28 cellular contexts compared by ENCODE assay signal in genomic region chr18:77047803-77048419, GRCh38.
DNase-seq lines count a peak whose midpoint lies in the region; ATAC-seq, FAIRE-seq and TF ChIP-seq lines count a peak whose summit lies in the region.
"Had no signal": no experiment of that assay in that cellular context is flagged by ENCODE, and none has a peak within 500 bp of the region (broad histone marks: within the 10 kb centered on the region; RNA-seq: fewer than 3 reads in every experiment).

No MANE protein-coding gene starts in this region.

- peak overlapping the region; percentile 11 for H3K27ac Mint-ChIP-seq in CD8-positive, alpha-beta T cell
- peak overlapping the region; percentile 3 for H3K27ac Mint-ChIP-seq in activated CD4-positive, alpha-beta memory T cell treated with anti-CD3 and anti-CD28 coated beads, Interleukin-2, amount 10 ng/mL, durations not matched to agents 7 days and 5 days
- H3K27ac Mint-ChIP-seq in immature natural killer cell (peak overlapping the region; percentile 24 to 78 (median 68)), WTC11 (no peak overlapping the region)
- H3K27ac Mint-ChIP-seq: dendritic cell treated with granulocyte-macrophage colony-stimulating factor and Interleukin-4, amounts not matched to agents 40 ng/mL and 50 ng/mL, for 4 days; type B pancreatic cell had no signal

- TF ChIP-seq POLR2A in A549 (IDR thresholded peaks at IDR 0.05; ENCODE audit: low read length): no peak

- ATAC-seq in A549 (no peak), WTC11 (no peak)
- no peak for ATAC-seq in CD8-positive, alpha-beta T cell
- ATAC-seq: body of pancreas, heart right ventricle, mucosa of descending colon, SK-N-SH treated with all-trans-retinoic acid at 6 μM for 48 hours had no signal

- no peaks in the 10 kb centered on the region for H3K27me3 ChIP-seq in CD8-positive, alpha-beta T cell (ENCODE audit: insufficient read depth, low read length)
- no peaks in the 10 kb centered on the region for H3K27me3 ChIP-seq in MG63
- H3K27me3 ChIP-seq: body of pancreas, heart right ventricle, stomach had no signal

- no peak for TF ChIP-seq EP300 in A549 (IDR thresholded peaks at IDR 0.05)

- H3K4me3 ChIP-seq in A549 (no peak overlapping the region), MG63 (no peak overlapping the region)
- H3K4me3 ChIP-seq in CD8-positive, alpha-beta T cell (ENCODE audit: low read depth, low read length): no peak overlapping the region
- H3K4me3 ChIP-seq: body of pancreas, GM23248, heart right ventricle, mucosa of descending colon, smooth muscle cell, stomach had no signal

- no peaks in the 10 kb centered on the region for H3K4me1 ChIP-seq in A549
- H3K4me1 ChIP-seq in CD8-positive, alpha-beta T cell (ENCODE audit: insufficient read depth, low read length): peaks cover 14% of the 10 kb centered on the region
- H3K4me1 ChIP-seq: body of pancreas had no signal

- H3K36me3 Mint-ChIP-seq in CD8-positive, alpha-beta T cell: peaks cover 56% of the 10 kb centered on the region
- peaks cover 60% of the 10 kb centered on the region for H3K36me3 Mint-ChIP-seq in activated CD4-positive, alpha-beta memory T cell treated with anti-CD3 and anti-CD28 coated beads, Interleukin-2, amount 10 ng/mL, durations not matched to agents 7 days and 5 days (ENCODE audit: low read depth)
- H3K36me3 Mint-ChIP-seq in immature natural killer cell (peaks cover 6 to 28% (median 13%) of the 10 kb centered on the region in 3 donors), WTC11 (no peaks in the 10 kb centered on the region)

- H3K4me3 Mint-ChIP-seq in CD8-positive, alpha-beta T cell: no peak overlapping the region
- no peak overlapping the region for H3K4me3 Mint-ChIP-seq in activated CD4-positive, alpha-beta memory T cell treated with anti-CD3 and anti-CD28 coated beads, Interleukin-2, amount 10 ng/mL, durations not matched to agents 7 days and 5 days
- H3K4me3 Mint-ChIP-seq in immature natural killer cell (no peak overlapping the region), WTC11 (no peak overlapping the region)
- H3K4me3 Mint-ChIP-seq: dendritic cell treated with granulocyte-macrophage colony-stimulating factor and Interleukin-4, amounts not matched to agents 40 ng/mL and 50 ng/mL, for 4 days; type B pancreatic cell had no signal

- no peaks in the 10 kb centered on the region for H3K27me3 Mint-ChIP-seq in CD8-positive, alpha-beta T cell (ENCODE audit: low read depth)
- H3K27me3 Mint-ChIP-seq in activated CD4-positive, alpha-beta memory T cell treated with anti-CD3 and anti-CD28 coated beads, Interleukin-2, amount 10 ng/mL, durations not matched to agents 7 days and 5 days: no peaks in the 10 kb centered on the region
- H3K27me3 Mint-ChIP-seq in immature natural killer cell (ENCODE audit: low read depth in 3 of 3): peaks cover 0 to 18% (median 12%) of the 10 kb centered on the region in 3 donors
- no peaks in the 10 kb centered on the region for H3K27me3 Mint-ChIP-seq in WTC11 (ENCODE audit: low read depth)
- H3K27me3 Mint-ChIP-seq: dendritic cell treated with granulocyte-macrophage colony-stimulating factor and Interleukin-4, amounts not matched to agents 40 ng/mL and 50 ng/mL, for 4 days; type B pancreatic cell had no signal

- DNase-seq in A549 (ENCODE audit: low read depth in 1 of 2, low spot score in 1 of 2) (no peak), immature natural killer cell (no peak), NCI-H1417 treated with DMSO at 0.1 percent for 48 hours (lab: John Stamatoyannopoulos, UW) (no peak), MG63 (no peak), WTC11 (ENCODE audit: low spot score) (no peak), OCI-M2 (lab: John Stamatoyannopoulos, UW; ENCODE audit: unreplicated experiment) (no peak)
- no peak for DNase-seq in CD8-positive, alpha-beta T cell
- no peak for DNase-seq in activated CD4-positive, alpha-beta memory T cell treated with anti-CD3 and anti-CD28 coated beads, Interleukin-2, amount 10 ng/mL, durations not matched to agents 7 days and 5 days
- DNase-seq: activated CD4-positive, alpha-beta T cell treated with anti-CD3 and anti-CD28 coated beads for 4 hours; activated naive CD4-positive, alpha-beta T cell treated with anti-CD3 and anti-CD28 coated beads, Interleukin-2, amount 50 U/mL, for 16 hours; body of pancreas; DMS79 treated with DMSO at 0.1 percent for 48 hours; GM23248; heart right ventricle; KBM-7; mucosa of descending colon; NCI-H1048; NCI-H2029; NCI-H446 treated with DMSO at 0.1 percent for 48 hours; NK-92 treated with Interleukin-12 subunit alpha and Interleukin-12 subunit beta, amount 100 ng/mL, for 24 hours; stimulated activated CD4-positive, alpha-beta T cell treated with anti-CD3 and anti-CD28 coated beads, Interleukin-2, amount 100 ng/mL, for 48 hours; stomach had no signal

- TF ChIP-seq CTCF in A549 (IDR thresholded peaks at IDR 0.05): no peak
- no peak for TF ChIP-seq CTCF in CD8-positive, alpha-beta T cell (IDR thresholded peaks at IDR 0.05)
- TF ChIP-seq CTCF in WTC11 (IDR thresholded peaks at IDR 0.05): no peak

- CTCF ChIA-PET in A549 (lab: Yijun Ruan, JAX) (interaction anchor here (0.8 to 1.1 kb wide), 2 partner anchors 9 to 13 kb away, joined by 3 read pairs; no protein-coding TSS in a partner anchor), WTC11 (lab: Charles Lee) (interaction anchor here (2.5 kb wide), 1 partner anchor 48 kb away, joined by 7 read pairs; no protein-coding TSS in a partner anchor)
- CTCF ChIA-PET in CD8-positive, alpha-beta T cell (lab: Charles Lee): interaction anchor here (1.3 to 2.6 kb wide), 3 partner anchors 47 to 164 kb away, joined by 3 to 10 read pairs (median 5); no protein-coding TSS in a partner anchor
- CTCF ChIA-PET in activated CD4-positive, alpha-beta memory T cell treated with anti-CD3 and anti-CD28 coated beads, Interleukin-2, amount 10 ng/mL, durations not matched to agents 7 days and 5 days (lab: Charles Lee): interaction anchor here (1.5 to 4.5 kb wide), 2 partner anchors 45 to 48 kb away, joined by 5 to 20 read pairs; no protein-coding TSS in a partner anchor

- no peaks in the 10 kb centered on the region for H3K9me3 Mint-ChIP-seq in CD8-positive, alpha-beta T cell
- no peaks in the 10 kb centered on the region for H3K9me3 Mint-ChIP-seq in activated CD4-positive, alpha-beta memory T cell treated with anti-CD3 and anti-CD28 coated beads, Interleukin-2, amount 10 ng/mL, durations not matched to agents 7 days and 5 days
- H3K9me3 Mint-ChIP-seq in immature natural killer cell (no peaks in the 10 kb centered on the region), WTC11 (no peaks in the 10 kb centered on the region)
- H3K9me3 Mint-ChIP-seq: dendritic cell treated with granulocyte-macrophage colony-stimulating factor and Interleukin-4, amounts not matched to agents 40 ng/mL and 50 ng/mL, for 4 days; type B pancreatic cell had no signal

- TF ChIP-seq RAD21 in A549 (conservative IDR thresholded peaks at IDR 0.05 in 1 of 2, IDR thresholded peaks at IDR 0.05 in 1 of 2): no peak

- H3K9me3 ChIP-seq in A549 (no peaks in the 10 kb centered on the region), MG63 (no peaks in the 10 kb centered on the region)
- H3K9me3 ChIP-seq in CD8-positive, alpha-beta T cell (ENCODE audit: low read length): no peaks in the 10 kb centered on the region
- H3K9me3 ChIP-seq: body of pancreas, heart right ventricle, mucosa of descending colon, stomach had no signal

- H3K4me2 ChIP-seq in A549: no peak overlapping the region
- H3K4me2 ChIP-seq: smooth muscle cell had no signal

- WGBS in A549 (ENCODE audit: missing lambda C conversion rate): 82% methylated on average over 8 of the region's 8 CpGs

- peaks cover 54% of the 10 kb centered on the region for H3K4me1 Mint-ChIP-seq in CD8-positive, alpha-beta T cell (ENCODE audit: low read depth)
- H3K4me1 Mint-ChIP-seq in activated CD4-positive, alpha-beta memory T cell treated with anti-CD3 and anti-CD28 coated beads, Interleukin-2, amount 10 ng/mL, durations not matched to agents 7 days and 5 days: peaks cover 31% of the 10 kb centered on the region
- H3K4me1 Mint-ChIP-seq in immature natural killer cell: peaks cover 72 to 82% of the 10 kb centered on the region in 2 donors
- H3K4me1 Mint-ChIP-seq in WTC11: peaks cover 11% of the 10 kb centered on the region

- no peak for FAIRE-seq in A549 (lab: Jason Lieb, UNC)
- FAIRE-seq: TTC549 had no signal

- H3K27ac ChIP-seq in A549: no peak overlapping the region
- H3K27ac ChIP-seq in CD8-positive, alpha-beta T cell (ENCODE audit: low read depth, low read length): no peak overlapping the region
- H3K27ac ChIP-seq: body of pancreas, GM23248, heart right ventricle, RWPE1, stomach had no signal

- intact Hi-C loops in CD8-positive, alpha-beta T cell (cut with DNase I, micrococcal nuclease): no loop called here

- POLR2A ChIA-PET in A549 (lab: Yijun Ruan, JAX) (no interaction called here), WTC11 (lab: Charles Lee) (no interaction called here)
- POLR2A ChIA-PET in CD8-positive, alpha-beta T cell (lab: Charles Lee): interaction anchor here (1.2 kb wide), 1 partner anchor 11 kb away, joined by 3 read pairs; no protein-coding TSS in a partner anchor
- POLR2A ChIA-PET in activated CD4-positive, alpha-beta memory T cell treated with anti-CD3 and anti-CD28 coated beads, Interleukin-2, amount 10 ng/mL, durations not matched to agents 7 days and 5 days (lab: Charles Lee): interaction anchor here (0.9 kb wide), 1 partner anchor 13 kb away, joined by 3 read pairs; no protein-coding TSS in a partner anchor

- H3K36me3 ChIP-seq in CD8-positive, alpha-beta T cell (ENCODE audit: insufficient read depth, low read length): peaks cover 10% of the 10 kb centered on the region
- H3K36me3 ChIP-seq in MG63: no peaks in the 10 kb centered on the region

TF ChIP-seq in A549, 52 proteins besides CTCF, POLR2A, EP300 and RAD21 (continues in another document):
- TF ChIP-seq CEBPB (IDR thresholded peaks at IDR 0.05): peak; percentile 53 to 56; a peak in 2 of 4 replicates

TF ChIP-seq in WTC11, 78 proteins besides CTCF, POLR2A, EP300 and RAD21 (continues in another document):
- no peak for TF ChIP-seq CDX4 (CRISPR knock-in tag; IDR thresholded peaks at IDR 0.05; ENCODE audit: borderline replicate concordance)
- TF ChIP-seq PRRX2 (CRISPR knock-in tag; IDR thresholded peaks at IDR 0.05): no peak

Comparison
In these comparisons a context has a peak if more than half of its experiments do, and no peak if none do; other contexts are left out.
1. POLR2A ChIA-PET loops: an anchor here in CD8-positive, alpha-beta T cell (1.2 kb wide) and activated CD4-positive, alpha-beta memory T cell treated with anti-CD3 and anti-CD28 coated beads, Interleukin-2, amount 10 ng/mL, durations not matched to agents 7 days and 5 days (0.9 kb wide); none called in A549 and WTC11.